25 cellular contexts compared by ENCODE assay signal in genomic region chr3:13818919-13819318, GRCh38.
"Had no signal": no experiment of that assay in that cellular context is flagged by ENCODE, and none has a peak within 500 bp of the region (broad histone marks: within the 10 kb centered on the region; RNA-seq: fewer than 3 reads in every experiment).

No MANE protein-coding gene starts in this region.

- H3K36me3 ChIP-seq: brain microvascular endothelial cell, cardiac muscle cell, MG63, Peyer's patch, WERI-Rb-1 had no signal

- H3K27ac ChIP-seq: brain microvascular endothelial cell, cardiac muscle cell, Peyer's patch, WERI-Rb-1 had no signal

- H3K27me3 ChIP-seq: brain microvascular endothelial cell, cardiac muscle cell, MG63, Peyer's patch had no signal

- H3K4me1 ChIP-seq: Peyer's patch had no signal

- DNase-seq: activated CD4-positive, alpha-beta memory T cell treated with anti-CD3 and anti-CD28 coated beads, Interleukin-2, amount 10 ng/mL, durations not matched to agents 7 days and 5 days; activated CD4-positive, alpha-beta T cell treated with anti-CD3 and anti-CD28 coated beads for 36 hours; activated CD4-positive, alpha-beta T cell treated with anti-CD3 and anti-CD28 coated beads, Interleukin-2, amount 50 U/mL, for 1 hour; activated gamma-delta T cell treated with Interleukin-2 at 50 U/mL for 16 hours; activated naive CD4-positive, alpha-beta T cell treated with anti-CD3 and anti-CD28 coated beads, Interleukin-2, amount 10 ng/mL, durations not matched to agents 7 days and 5 days; activated naive CD8-positive, alpha-beta T cell treated with anti-CD3 and anti-CD28 coated beads for 36 hours; activated T-cell treated with anti-CD3 and anti-CD28 coated beads for 4 hours; activated T-cell treated with anti-CD3 and anti-CD28 coated beads, Interleukin-2, amount 50 U/mL, for 48 hours; brain microvascular endothelial cell; MG63; MV-4-11; NCI-H1092 treated with DMSO at 0.1 percent for 48 hours; NCI-H1417 treated with DMSO at 0.1 percent for 48 hours; NCI-H1694; NCI-H2029; NCI-H2107; NCI-H2171 treated with DMSO at 0.1 percent for 48 hours; NCI-H226; NCI-H526 treated with DMSO at 0.1 percent for 48 hours; Peyer's patch; SIG-M5; T-helper 2 cell; WERI-Rb-1 had no signal

- H3K4me3 ChIP-seq: cardiac muscle cell, MG63, Peyer's patch had no signal

- ATAC-seq: activated CD4-positive, alpha-beta T cell treated with anti-CD3 and anti-CD28 coated beads for 36 hours; activated T-helper 17 cell treated with anti-CD3 and anti-CD28 coated beads, Interleukin-2, amount 50 U/mL, for 72 hours had no signal

- H3K9me3 ChIP-seq: MG63 had no signal
